ENCODE assay signal across 8 cellular contexts in genomic region chr7:94696981-94697670, GRCh38. TPM values are rescaled to one million over a fixed set of nuclear protein-coding genes. Genes with fewer than 3 reads are reported as not detected.
A peak's percentile ranks its signal among the peaks of the same experiment; 100 is the strongest.
DNase-seq lines count a peak whose midpoint lies in the region; ATAC-seq and TF ChIP-seq lines count a peak whose summit lies in the region.

No MANE protein-coding gene starts in this region.

- CTCF ChIA-PET in Panc1 (lab: Charles Lee) = interaction anchor here (0.6 kb wide), 1 partner anchor 127 kb away, joined by 5 read pairs; no protein-coding TSS in a partner anchor

- H3K36me3 ChIP-seq in Panc1 (ENCODE audit: control insufficient read depth, insufficient read depth, low read length) = no peaks in the 10 kb centered on the region
- H3K36me3 ChIP-seq in BE2C = no peaks in the 10 kb centered on the region

- H3K9me3 ChIP-seq in Panc1 (ENCODE audit: control insufficient read depth, insufficient read depth, low read depth, low read length) = no peaks in the 10 kb centered on the region
- no peaks in the 10 kb centered on the region for H3K9me3 ChIP-seq in BE2C

- ATAC-seq in Panc1 = no peak
- ATAC-seq in GM21526 (IDR thresholded peaks at IDR 0.05; ENCODE audit: low FRiP score, unreplicated experiment) = no peak

- BruUV-seq in Panc1 (replicated peaks; lab: Mats Ljungman, UMichigan) = no TSS peak

- H3K27me3 ChIP-seq in Panc1 (ENCODE audit: control insufficient read depth, insufficient read depth, low read length) (no peaks in the 10 kb centered on the region), BE2C (no peaks in the 10 kb centered on the region; the same call in 1 of the 2 replicates)

- intact Hi-C loops in Panc1 (cut with micrococcal nuclease; ENCODE audit: unreplicated experiment) = no loop called here

- H3K4me1 ChIP-seq in Panc1 (ENCODE audit: control insufficient read depth, insufficient read depth, low read length) (no peaks in the 10 kb centered on the region; the same call in 1 of the 2 replicates), BE2C (no peaks in the 10 kb centered on the region)

- H3K4me3 ChIP-seq in GM12865 (ENCODE audit: low read depth, low read length) (no peak overlapping the region), Panc1 (ENCODE audit: low read depth in 2 of 2, low read length in 2 of 2) (no peak overlapping the region), fibroblast of pulmonary artery (replicated peaks; ENCODE audit: low read depth, low read length) (no peak overlapping the region), retinal pigment epithelial cell (ENCODE audit: low read length) (no peak overlapping the region), BE2C (ENCODE audit: low read depth, low read length) (no peak overlapping the region)

- DNase-seq in GM12865 (ENCODE audit: low read depth) (peak; percentile 2), Panc1 (ENCODE audit: low read depth, low spot score) (peak; percentile 82), fibroblast of pulmonary artery (ENCODE audit: low read depth) (peak; percentile 97), retinal pigment epithelial cell (ENCODE audit: low read depth) (peak; percentile 94), pons (ENCODE audit: low spot score) (no peak), BE2C (no peak)
- no peak for DNase-seq in stimulated activated naive CD4-positive, alpha-beta T cell treated with Interleukin-2 at 50 U/mL for 16 hours (lab: John Stamatoyannopoulos, UW)

- POLR2A ChIA-PET in Panc1 (lab: Charles Lee) = no interaction called here

- no peak for TF ChIP-seq CTCF in GM12865 (IDR thresholded peaks at IDR 0.05; ENCODE audit: insufficient read depth, low read depth, low read length, missing control alignments)
- no peak for TF ChIP-seq CTCF in Panc1 (IDR thresholded peaks at IDR 0.05)
- no peak for TF ChIP-seq CTCF in fibroblast of pulmonary artery (IDR thresholded peaks at IDR 0.05; ENCODE audit: low read length, missing control alignments)
- no peak for TF ChIP-seq CTCF in retinal pigment epithelial cell (conservative IDR thresholded peaks at IDR 0.05; ENCODE audit: low read depth, low read length)
- TF ChIP-seq CTCF in BE2C (IDR thresholded peaks at IDR 0.05; ENCODE audit: low read depth, low read length) = no peak

- in situ Hi-C loops in Panc1 (cut with HindIII; ENCODE audit: low pct_unique_long_range_greater_than_20kb, low sequenced_read_pairs) = no loop called here

- H3K27ac ChIP-seq in Panc1 (ENCODE audit: low read length) = no peak overlapping the region

RNA-seq across cellular contexts. Expression of gene SGCE, which starts 41.2 kb away (rescaled TPM):
- 32.0 TPM for total RNA-seq in Panc1 (2021; ENCODE audit: unreplicated experiment)
- 36.6 TPM for polyA plus RNA-seq in Panc1 (2012; ENCODE audit: insufficient read length)
- polyA plus RNA-seq in BE2C (2012; ENCODE audit: insufficient read depth, insufficient read length, low read depth) = 82.8 TPM

Comparison
In these comparisons a context has a peak if more than half of its experiments do, and no peak if none do; other contexts are left out.
1. DNase-seq: peak in GM12865 (single experiment), Panc1 (single experiment), fibroblast of pulmonary artery (single experiment) and retinal pigment epithelial cell (single experiment); none in stimulated activated naive CD4-positive, alpha-beta T cell treated with Interleukin-2 at 50 U/mL for 16 hours (single experiment), pons (single experiment) and BE2C (single experiment).